Comparison of ENCODE assay signal across 19 cellular contexts in the genomic region with DNA sequence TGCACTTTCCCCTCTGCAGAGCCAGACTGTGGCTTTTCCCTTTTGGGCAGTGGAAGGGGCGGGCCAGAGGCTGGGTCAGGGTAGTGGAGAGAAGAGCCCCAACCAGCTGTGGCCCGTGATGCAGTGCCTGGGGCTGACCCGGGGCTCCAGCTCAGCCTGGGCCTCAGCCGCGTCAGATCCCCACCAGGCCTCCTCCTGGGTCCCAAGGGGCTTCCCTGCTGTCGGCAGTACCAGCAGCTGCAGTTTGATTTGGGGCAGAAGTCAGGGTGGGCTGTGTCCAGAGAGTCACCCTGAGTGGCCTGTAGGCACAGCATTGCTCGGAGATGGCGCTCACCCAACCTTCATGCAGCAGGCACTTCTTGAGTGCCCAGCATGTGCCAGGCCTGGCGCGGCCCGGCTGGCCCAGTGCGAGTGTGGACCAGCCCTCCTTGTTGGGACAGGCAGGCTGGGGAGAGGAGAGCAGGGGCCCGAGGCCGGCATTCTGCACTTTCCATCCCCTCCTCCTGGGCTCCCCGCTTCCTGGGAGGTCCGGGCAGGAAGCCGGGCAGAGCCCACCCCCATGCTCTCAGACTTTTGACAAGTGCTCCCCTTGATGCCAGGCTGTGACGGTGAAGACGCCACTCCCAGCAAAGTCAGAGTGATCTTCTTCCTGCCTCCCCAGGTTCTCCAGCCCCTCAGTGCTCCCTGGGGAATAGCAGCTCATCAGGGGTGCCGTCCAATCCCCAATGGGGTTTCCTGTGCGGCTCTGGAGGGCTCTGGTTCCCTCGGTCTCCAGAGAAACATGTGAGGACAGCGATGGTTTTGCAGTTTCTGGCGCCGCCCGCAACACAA.
DNase-seq lines count a peak whose midpoint lies in the region; ATAC-seq, FAIRE-seq and TF ChIP-seq lines count a peak whose summit lies in the region.
"Had no signal": no experiment of that assay in that cellular context is flagged by ENCODE, and none has a peak within 500 bp of the region (broad histone marks: within the 10 kb centered on the region; RNA-seq: fewer than 3 reads in every experiment).

No MANE protein-coding gene starts in this region.

- no peak overlapping the region for H3K27ac ChIP-seq in fibroblast of lung (ENCODE audit: insufficient read depth, low read length)
- no peak overlapping the region for H3K27ac ChIP-seq in CD8-positive, alpha-beta memory T cell (ENCODE audit: low read depth, low read length)
- H3K27ac ChIP-seq in foreskin keratinocyte = no peak overlapping the region
- H3K27ac ChIP-seq: C4-2B, epithelial cell of prostate, Peyer's patch, right lobe of liver had no signal

- H3K27me3 ChIP-seq in fibroblast of lung (ENCODE audit: control insufficient read depth, insufficient read depth, low read length) (peaks cover 3% of the 10 kb centered on the region), foreskin keratinocyte (peaks cover 12% of the 10 kb centered on the region)
- no peaks in the 10 kb centered on the region for H3K27me3 ChIP-seq in CD8-positive, alpha-beta memory T cell (ENCODE audit: insufficient read depth, low read length, poor library complexity, severe bottlenecking)
- H3K27me3 ChIP-seq: Peyer's patch, right lobe of liver had no signal

- intact Hi-C loops in cardiac septum (cut with DNase I) (no loop called here), Right ventricle myocardium inferior (cut with DNase I) (no loop called here)

- H2AFZ ChIP-seq in fibroblast of lung (ENCODE audit: low read length) = no peak overlapping the region

- FAIRE-seq in H54 (lab: Jason Lieb, UNC) = no peak
- FAIRE-seq: A204.1, bronchial epithelial cell had no signal

- no peaks in the 10 kb centered on the region for H4K20me1 ChIP-seq in fibroblast of lung (ENCODE audit: control insufficient read depth, extremely low read depth, insufficient read depth, low read length)

- no peak overlapping the region for H3K4me2 ChIP-seq in fibroblast of lung (ENCODE audit: extremely low read depth, insufficient read depth, low read length)

- no peaks in the 10 kb centered on the region for H3K4me1 Mint-ChIP-seq in CD8-positive, alpha-beta memory T cell

- no peak for TF ChIP-seq CTCF in fibroblast of lung (conservative IDR thresholded peaks at IDR 0.05 in 1 of 2, IDR thresholded peaks at IDR 0.05 in 1 of 2; ENCODE audit: low read depth in 1 of 2, low read length in 2 of 2)
- no peak for TF ChIP-seq CTCF in foreskin keratinocyte (conservative IDR thresholded peaks at IDR 0.05)

- TF ChIP-seq POLR2A in H54 (IDR thresholded peaks at IDR 0.05; ENCODE audit: low read depth, low read length) = no peak

- CTCF ChIA-PET in CD8-positive, alpha-beta memory T cell (lab: Charles Lee) = no interaction called here

- POLR2A ChIA-PET in CD8-positive, alpha-beta memory T cell (lab: Charles Lee) = no interaction called here

- H3K9me3 ChIP-seq in fibroblast of lung (ENCODE audit: control insufficient read depth, insufficient read depth, low read depth, low read length) = no peaks in the 10 kb centered on the region
- no peaks in the 10 kb centered on the region for H3K9me3 ChIP-seq in CD8-positive, alpha-beta memory T cell (ENCODE audit: low read length)
- H3K9me3 ChIP-seq: HAP-1, Peyer's patch, right lobe of liver had no signal

- ATAC-seq in Right ventricle myocardium inferior (no peak), foreskin keratinocyte (no peak)

- DNase-seq in cardiac septum (ENCODE audit: low spot score) (peak; percentile 68), Right ventricle myocardium inferior (ENCODE audit: missing footprints) (no peak), fibroblast of lung (ENCODE audit: low read depth in 2 of 2) (no peak), myocyte (ENCODE audit: low read depth) (peak; percentile 65), foreskin keratinocyte (no peak), SIG-M5 treated with dmso at 0.1 percent for 504 hours (lab: John Stamatoyannopoulos, UW; ENCODE audit: unreplicated experiment) (no peak), H54 (ENCODE audit: insufficient read length, low spot score) (no peak)
- no peak for DNase-seq in CD8-positive, alpha-beta memory T cell
- DNase-seq: activated CD4-positive, alpha-beta T cell treated with anti-CD3 and anti-CD28 coated beads, Interleukin-2, amount 50 U/mL, for 1 hour; activated CD8-positive, alpha-beta memory T cell treated with anti-CD3 and anti-CD28 coated beads, Interleukin-2, amount 50 U/mL, for 4 hours; dermis blood vessel endothelial cell; right lobe of liver; stimulated activated CD4-positive, alpha-beta T cell treated with anti-CD3 and anti-CD28 coated beads, Interleukin-4, amount 100 ng/mL, for 24 hours had no signal

- H3K9me3 Mint-ChIP-seq in CD8-positive, alpha-beta memory T cell = peaks cover 0 to 5% (median 0%) of the 10 kb centered on the region in 5 donors

- peaks cover 3 to 32% of the 10 kb centered on the region in 2 donors for H3K27me3 Mint-ChIP-seq in CD8-positive, alpha-beta memory T cell

- no peaks in the 10 kb centered on the region for H3K79me2 ChIP-seq in fibroblast of lung (ENCODE audit: control insufficient read depth, insufficient read depth, low read length)

- H3K36me3 ChIP-seq in fibroblast of lung (ENCODE audit: control insufficient read depth, insufficient read depth, low read length) = no peaks in the 10 kb centered on the region
- no peaks in the 10 kb centered on the region for H3K36me3 ChIP-seq in CD8-positive, alpha-beta memory T cell (ENCODE audit: insufficient read depth, low read length)
- H3K36me3 ChIP-seq: HAP-1, Peyer's patch, right lobe of liver had no signal

- H3K9ac ChIP-seq in fibroblast of lung (ENCODE audit: insufficient read depth, low read length) = peak overlapping the region; percentile 13

- H3K4me3 ChIP-seq in fibroblast of lung (replicated peaks in 1 of 4; ENCODE audit: control extremely low read depth in 1 of 4, insufficient read depth in 1 of 4, low read depth in 3 of 4, low read length in 4 of 4) = no peak overlapping the region
- H3K4me3 ChIP-seq in CD8-positive, alpha-beta memory T cell (ENCODE audit: low read length) = no peak overlapping the region
- H3K4me3 ChIP-seq: HAP-1, Peyer's patch, right lobe of liver had no signal

- no peaks in the 10 kb centered on the region for H3K36me3 Mint-ChIP-seq in CD8-positive, alpha-beta memory T cell

- no peak overlapping the region for H3K27ac Mint-ChIP-seq in CD8-positive, alpha-beta memory T cell

- H3K4me3 Mint-ChIP-seq in CD8-positive, alpha-beta memory T cell = no peak overlapping the region

- H3K4me1 ChIP-seq in fibroblast of lung (ENCODE audit: control insufficient read depth, extremely low read depth, insufficient read depth, low read length) (peaks cover 26% of the 10 kb centered on the region), foreskin keratinocyte (peaks cover 6% of the 10 kb centered on the region)
- no peaks in the 10 kb centered on the region for H3K4me1 ChIP-seq in CD8-positive, alpha-beta memory T cell (ENCODE audit: insufficient read depth, low read length)
- H3K4me1 ChIP-seq: HAP-1, right lobe of liver had no signal

Comparison
In these comparisons a context has a peak if more than half of its experiments do, and no peak if none do; other contexts are left out.
1. DNase-seq: peak in cardiac septum (single experiment) and myocyte (single experiment); none in Right ventricle myocardium inferior (single experiment), fibroblast of lung (0 of 2), CD8-positive, alpha-beta memory T cell (0 of 5), foreskin keratinocyte (0 of 2), SIG-M5 treated with dmso at 0.1 percent for 504 hours (single experiment) and H54 (single experiment).